11 cellular contexts compared by ENCODE assay signal in the genomic region with DNA sequence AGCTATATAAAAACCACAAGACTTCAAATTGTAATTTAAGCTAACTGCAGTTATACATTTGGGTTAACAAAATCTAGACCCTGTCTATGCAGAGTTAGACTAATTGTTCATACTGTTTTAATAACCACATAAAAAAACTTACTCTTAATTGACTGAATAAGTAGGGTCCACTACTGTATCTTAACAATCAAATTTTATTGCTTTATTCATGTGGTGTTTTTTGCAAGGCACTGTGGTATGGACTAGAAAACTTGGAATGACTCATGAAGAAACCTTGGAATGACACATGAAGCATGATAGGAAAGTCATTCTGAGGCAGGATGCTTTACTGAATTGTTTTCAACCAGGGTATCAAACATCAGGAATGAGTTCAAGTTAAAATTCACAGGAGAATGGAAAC. TPM values are rescaled to one million over a fixed set of nuclear protein-coding genes. Genes with fewer than 3 reads are reported as not detected.
DNase-seq lines count a peak whose midpoint lies in the region; ATAC-seq and TF ChIP-seq lines count a peak whose summit lies in the region.
"Had no signal": no experiment of that assay in that cellular context is flagged by ENCODE, and none has a peak within 500 bp of the region (broad histone marks: within the 10 kb centered on the region; RNA-seq: fewer than 3 reads in every experiment).

No MANE protein-coding gene starts in this region.

- CTCF ChIA-PET in activated naive CD4-positive, alpha-beta T cell treated with anti-CD3 and anti-CD28 coated beads for 36 hours (lab: Charles Lee), result interaction anchor here (0.8 to 1.5 kb wide), 3 partner anchors 16 to 218 kb away, joined by 3 to 5 read pairs (median 4); no protein-coding TSS in a partner anchor
- CTCF ChIA-PET in WTC11 (lab: Charles Lee), result no interaction called here

- H3K4me3 ChIP-seq in fibroblast of villous mesenchyme (ENCODE audit: low read depth, low read length) (peak overlapping the region; percentile 97), thoracic aorta (peak overlapping the region; percentile 98), heart left ventricle (peak overlapping the region in 4 of 12 donors; percentile 81 to 89 (median 88))

- peak overlapping the region in 1 of 2 donors; percentile 100 for H3K27ac ChIP-seq in thoracic aorta
- H3K27ac ChIP-seq in heart left ventricle, result peak overlapping the region in 2 of 12 donors; percentile 99

- H3K27ac Mint-ChIP-seq in activated naive CD4-positive, alpha-beta T cell treated with anti-CD3 and anti-CD28 coated beads for 36 hours, result peak overlapping the region; percentile 72
- no peak overlapping the region for H3K27ac Mint-ChIP-seq in WTC11

- TF ChIP-seq POLR2A in heart left ventricle (IDR thresholded peaks at IDR 0.05), result no peak

- no peak for TF ChIP-seq CTCF in WTC11 (IDR thresholded peaks at IDR 0.05)
- no peak for TF ChIP-seq CTCF in fibroblast of villous mesenchyme (IDR thresholded peaks at IDR 0.05; ENCODE audit: insufficient read depth, low read depth, low read length)
- TF ChIP-seq CTCF in thoracic aorta (IDR thresholded peaks at IDR 0.05), result no peak
- TF ChIP-seq CTCF in heart left ventricle (IDR thresholded peaks at IDR 0.05), result no peak

- H3K36me3 ChIP-seq in thoracic aorta (peaks cover 8% of the 10 kb centered on the region), heart left ventricle (peaks cover 0 to 40% (median 29%) of the 10 kb centered on the region in 9 donors)

- DNase-seq in activated naive CD4-positive, alpha-beta T cell treated with anti-CD3 and anti-CD28 coated beads for 36 hours, result no peak
- no peak for DNase-seq in activated naive CD4-positive, alpha-beta T cell treated with anti-CD3 and anti-CD28 coated beads, Interleukin-2, amount 50 U/mL, for 16 hours
- no peak for DNase-seq in WTC11 (ENCODE audit: low spot score)
- DNase-seq in fibroblast of villous mesenchyme (ENCODE audit: low read depth), result peak; percentile 48
- DNase-seq in thoracic aorta (ENCODE audit: low spot score), result no peak
- no peak for DNase-seq in ureter (ENCODE audit: low spot score)
- DNase-seq in heart left ventricle, result no peak
- DNase-seq: DMS153; effector CD8-positive, alpha-beta T cell; SHP77 treated with DMSO at 0.1 percent for 48 hours had no signal

- H3K27me3 ChIP-seq in thoracic aorta (replicated peaks; ENCODE audit: insufficient read depth) (no peaks in the 10 kb centered on the region), heart left ventricle (no peaks in the 10 kb centered on the region)

- peak overlapping the region; percentile 65 for H3K4me3 Mint-ChIP-seq in activated naive CD4-positive, alpha-beta T cell treated with anti-CD3 and anti-CD28 coated beads for 36 hours
- peak overlapping the region; percentile 93 for H3K4me3 Mint-ChIP-seq in WTC11

- peaks cover 56% of the 10 kb centered on the region for H3K4me1 Mint-ChIP-seq in activated naive CD4-positive, alpha-beta T cell treated with anti-CD3 and anti-CD28 coated beads for 36 hours (ENCODE audit: low read depth)
- H3K4me1 Mint-ChIP-seq in WTC11, result peaks cover 22% of the 10 kb centered on the region

- peaks cover 42% of the 10 kb centered on the region for H3K36me3 Mint-ChIP-seq in activated naive CD4-positive, alpha-beta T cell treated with anti-CD3 and anti-CD28 coated beads for 36 hours (ENCODE audit: low read depth)
- H3K36me3 Mint-ChIP-seq in WTC11, result peaks cover 36% of the 10 kb centered on the region

- H3K4me1 ChIP-seq in thoracic aorta (ENCODE audit: control insufficient read depth in 1 of 2, low read depth in 2 of 2) (peaks cover 37 to 46% of the 10 kb centered on the region in 2 donors), heart left ventricle (peaks cover 0 to 62% (median 28%) of the 10 kb centered on the region in 12 donors)

- ATAC-seq in WTC11 (no peak), thoracic aorta (ENCODE audit: insufficient number of reproducible peaks, low FRiP score, low read depth) (no peak), HG03196 (IDR thresholded peaks at IDR 0.05; ENCODE audit: unreplicated experiment) (no peak), heart left ventricle (no peak)

- H3K9me3 ChIP-seq in thoracic aorta (no peaks in the 10 kb centered on the region), heart left ventricle (no peaks in the 10 kb centered on the region)

- no peaks in the 10 kb centered on the region for H3K27me3 Mint-ChIP-seq in activated naive CD4-positive, alpha-beta T cell treated with anti-CD3 and anti-CD28 coated beads for 36 hours (ENCODE audit: low read depth)
- no peaks in the 10 kb centered on the region for H3K27me3 Mint-ChIP-seq in WTC11 (ENCODE audit: low read depth)

- POLR2A ChIA-PET in WTC11 (lab: Charles Lee), result no interaction called here

- no peaks in the 10 kb centered on the region for H3K9me3 Mint-ChIP-seq in activated naive CD4-positive, alpha-beta T cell treated with anti-CD3 and anti-CD28 coated beads for 36 hours
- no peaks in the 10 kb centered on the region for H3K9me3 Mint-ChIP-seq in WTC11

- intact Hi-C loops in activated naive CD4-positive, alpha-beta T cell treated with anti-CD3 and anti-CD28 coated beads for 36 hours (cut with micrococcal nuclease), result loop anchor here (2.0 to 10.0 kb wide), 3 partner anchors 13 to 1651 kb away; partner anchors contain the start of gene GPR171
- intact Hi-C loops in heart left ventricle (cut with DNase I), result loop anchor here in 6 of 10 donors (2.0 to 10.0 kb wide), 5 partner anchors 61 to 321 kb away; partner anchors contain the start of genes SIAH2 (in 3 of the 6), ERICH6 (in 1 of the 6), SELENOT (in 1 of the 6) and TSC22D2 (in 1 of the 6)

TF ChIP-seq in WTC11, 78 proteins besides CTCF, POLR2A, EP300 and RAD21 (continues in another document):
- TF ChIP-seq ELF4 (CRISPR knock-in tag; IDR thresholded peaks at IDR 0.05; ENCODE audit: low read depth) (no peak), NFATC4 (CRISPR knock-in tag; IDR thresholded peaks at IDR 0.05) (no peak), ERG (CRISPR knock-in tag; IDR thresholded peaks at IDR 0.05) (no peak), ATF2 (CRISPR knock-in tag; IDR thresholded peaks at IDR 0.05; ENCODE audit: borderline replicate concordance, low read depth) (no peak), TCF7 (CRISPR knock-in tag; IDR thresholded peaks at IDR 0.05; ENCODE audit: low read depth) (no peak)
- TF ChIP-seq, protein P1, sequence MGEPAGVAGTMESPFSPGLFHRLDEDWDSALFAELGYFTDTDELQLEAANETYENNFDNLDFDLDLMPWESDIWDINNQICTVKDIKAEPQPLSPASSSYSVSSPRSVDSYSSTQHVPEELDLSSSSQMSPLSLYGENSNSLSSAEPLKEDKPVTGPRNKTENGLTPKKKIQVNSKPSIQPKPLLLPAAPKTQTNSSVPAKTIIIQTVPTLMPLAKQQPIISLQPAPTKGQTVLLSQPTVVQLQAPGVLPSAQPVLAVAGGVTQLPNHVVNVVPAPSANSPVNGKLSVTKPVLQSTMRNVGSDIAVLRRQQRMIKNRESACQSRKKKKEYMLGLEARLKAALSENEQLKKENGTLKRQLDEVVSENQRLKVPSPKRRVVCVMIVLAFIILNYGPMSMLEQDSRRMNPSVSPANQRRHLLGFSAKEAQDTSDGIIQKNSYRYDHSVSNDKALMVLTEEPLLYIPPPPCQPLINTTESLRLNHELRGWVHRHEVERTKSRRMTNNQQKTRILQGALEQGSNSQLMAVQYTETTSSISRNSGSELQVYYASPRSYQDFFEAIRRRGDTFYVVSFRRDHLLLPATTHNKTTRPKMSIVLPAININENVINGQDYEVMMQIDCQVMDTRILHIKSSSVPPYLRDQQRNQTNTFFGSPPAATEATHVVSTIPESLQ (CRISPR knock-in tag; IDR thresholded peaks at IDR 0.05), result no peak

RNA-seq across cellular contexts. Expression of gene SERP1, which starts 2.3 kb away (rescaled TPM):
- total RNA-seq in activated naive CD4-positive, alpha-beta T cell treated with anti-CD3 and anti-CD28 coated beads for 36 hours, result 100 to 1,000 TPM in 1 of 2 experiments, 10 to 100 TPM in 1; 95.9 to 105 TPM
- total RNA-seq in WTC11 (2021), result 86.9 to 98.3 TPM (median 94.9 TPM) in 3 replicates
- total RNA-seq in fibroblast of villous mesenchyme, result 151 and 176 TPM in 2 replicates
- total RNA-seq in thoracic aorta, result 100 to 1,000 TPM; 212 to 239 TPM
- total RNA-seq in ureter, result 100 TPM
- 10 to 100 TPM; 19.5 to 86.9 (median 26.3) TPM for total RNA-seq in heart left ventricle
- polyA plus RNA-seq in heart left ventricle, result 10 to 100 TPM; 14.8 to 50.7 TPM

RNA-seq across cellular contexts. Expression of gene EIF2A, which starts 2.5 kb away (rescaled TPM):
- 100 to 1,000 TPM; 133 to 135 TPM for total RNA-seq in activated naive CD4-positive, alpha-beta T cell treated with anti-CD3 and anti-CD28 coated beads for 36 hours
- total RNA-seq in WTC11 (2021), result 76.2 to 88.4 TPM (median 82.7 TPM) in 3 replicates
- 147 and 156 TPM in 2 replicates for total RNA-seq in fibroblast of villous mesenchyme
- 100 to 1,000 TPM; 124 to 173 TPM for total RNA-seq in thoracic aorta
- 107 TPM for total RNA-seq in ureter
- 100 to 1,000 TPM in 1 of 9 donors, 10 to 100 TPM in 8; 60.5 to 112 (median 75.5) TPM for total RNA-seq in heart left ventricle
- 10 to 100 TPM; 44.3 to 64.3 TPM for polyA plus RNA-seq in heart left ventricle

RNA-seq across cellular contexts. Expression of gene SELENOT, which starts 59.1 kb away (rescaled TPM):
- 10 to 100 TPM; 68.4 to 71.2 TPM for total RNA-seq in activated naive CD4-positive, alpha-beta T cell treated with anti-CD3 and anti-CD28 coated beads for 36 hours
- 48.3 to 57.0 TPM (median 53.4 TPM) in 3 replicates for total RNA-seq in WTC11 (2021)
- 112 and 186 TPM in 2 replicates for total RNA-seq in fibroblast of villous mesenchyme
- total RNA-seq in thoracic aorta, result 100 to 1,000 TPM in 1 of 2 donors, 10 to 100 TPM in 1; 67.4 to 137 TPM
- 110 TPM for total RNA-seq in ureter
- total RNA-seq in heart left ventricle, result 100 to 1,000 TPM in 2 of 9 donors, 10 to 100 TPM in 7; 62.7 to 103 (median 80.1) TPM
- polyA plus RNA-seq in heart left ventricle, result 100 to 1,000 TPM in 1 of 2 donors, 10 to 100 TPM in 1; 19.4 to 120 TPM
